13 cellular contexts compared by ENCODE assay signal in the genomic region with DNA sequence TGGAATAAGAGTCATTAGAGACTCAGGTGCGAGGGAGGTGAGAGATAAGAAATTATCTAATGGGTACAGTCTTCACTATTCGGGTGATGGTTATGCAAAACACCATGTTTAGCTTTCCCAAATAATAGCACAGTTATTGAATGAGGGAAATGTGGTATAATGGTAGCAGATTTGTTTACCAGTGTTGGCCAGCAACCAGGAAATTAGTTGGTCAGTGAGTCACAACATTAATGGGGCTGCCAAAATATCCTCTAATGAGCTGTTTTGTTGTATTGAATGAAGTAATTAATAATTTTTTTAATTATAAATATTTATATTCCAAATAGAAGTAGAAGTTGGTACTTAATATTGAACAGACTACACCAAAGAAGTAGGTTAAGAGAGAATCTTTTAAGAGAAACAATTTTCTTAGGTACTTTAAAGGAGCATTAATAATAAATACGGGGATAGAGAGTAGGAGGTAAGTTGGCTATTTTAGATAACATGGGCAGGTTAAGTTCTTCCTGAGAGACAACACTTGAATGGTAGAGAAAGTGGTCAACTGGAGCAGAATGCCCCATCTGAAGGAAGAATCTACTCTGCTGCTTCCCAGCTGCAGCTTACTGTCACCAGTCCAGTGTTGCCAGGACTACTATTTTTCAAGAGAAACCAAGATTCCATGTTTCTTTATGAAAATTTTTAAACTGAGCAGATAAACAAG.
A peak's percentile ranks its signal among the peaks of the same experiment; 100 is the strongest.
DNase-seq lines count a peak whose midpoint lies in the region; ATAC-seq and TF ChIP-seq lines count a peak whose summit lies in the region.
"Had no signal": no experiment of that assay in that cellular context is flagged by ENCODE, and none has a peak within 500 bp of the region (broad histone marks: within the 10 kb centered on the region; RNA-seq: fewer than 3 reads in every experiment).

No MANE protein-coding gene starts in this region.

- no peak overlapping the region for H3K4me3 ChIP-seq in vagina
- H3K4me3 ChIP-seq: heart left ventricle had no signal

- peak; percentile 28 for DNase-seq in EH (ENCODE audit: low read depth)
- DNase-seq in activated T-cell treated with anti-CD3 and anti-CD28 coated beads, Interleukin-2, amount 50 U/mL, for 48 hours, result no peak
- DNase-seq in middle frontal gyrus (ENCODE audit: extremely low spot score, low spot score), result no peak
- DNase-seq in globus pallidus (ENCODE audit: low spot score), result no peak
- DNase-seq in vagina (ENCODE audit: extremely low spot score in 2 of 2), result no peak
- DNase-seq: activated CD4-positive, alpha-beta T cell treated with anti-CD3 and anti-CD28 coated beads for 36 hours; cortex of kidney; heart left ventricle; NCI-H524 treated with DMSO at 0.1 percent for 48 hours had no signal

- peaks cover 10% of the 10 kb centered on the region for H3K4me1 ChIP-seq in vagina

- H3K9me3 ChIP-seq in vagina, result no peaks in the 10 kb centered on the region

- TF ChIP-seq CTCF in vagina (IDR thresholded peaks at IDR 0.05), result no peak

- H3K27ac ChIP-seq in vagina, result no peak overlapping the region
- H3K27ac ChIP-seq: heart left ventricle had no signal

- H3K36me3 ChIP-seq in vagina, result no peaks in the 10 kb centered on the region
- H3K36me3 ChIP-seq: heart left ventricle had no signal

- ATAC-seq in GM19438 (IDR thresholded peaks at IDR 0.05; ENCODE audit: low read depth, unreplicated experiment) (peak; percentile 36), HG02870 (IDR thresholded peaks at IDR 0.05; ENCODE audit: unreplicated experiment) (peak; percentile 29), HG03575 (IDR thresholded peaks at IDR 0.05; ENCODE audit: extremely low read depth, insufficient number of reproducible peaks, low FRiP score, unreplicated experiment) (peak; percentile 13)
- ATAC-seq: activated CD4-positive, alpha-beta T cell treated with anti-CD3 and anti-CD28 coated beads for 36 hours; heart left ventricle; SK-N-SH treated with all-trans-retinoic acid at 6 μM for 48 hours had no signal

- intact Hi-C loops in vagina (cut with DNase I), result no loop called here

- TF ChIP-seq POLR2A in vagina (IDR thresholded peaks at IDR 0.05), result no peak

- H3K27me3 ChIP-seq in vagina, result peaks cover 4% of the 10 kb centered on the region
- H3K27me3 ChIP-seq: heart left ventricle had no signal
